Comparison of ENCODE assay signal across 18 cellular contexts in the genomic region with DNA sequence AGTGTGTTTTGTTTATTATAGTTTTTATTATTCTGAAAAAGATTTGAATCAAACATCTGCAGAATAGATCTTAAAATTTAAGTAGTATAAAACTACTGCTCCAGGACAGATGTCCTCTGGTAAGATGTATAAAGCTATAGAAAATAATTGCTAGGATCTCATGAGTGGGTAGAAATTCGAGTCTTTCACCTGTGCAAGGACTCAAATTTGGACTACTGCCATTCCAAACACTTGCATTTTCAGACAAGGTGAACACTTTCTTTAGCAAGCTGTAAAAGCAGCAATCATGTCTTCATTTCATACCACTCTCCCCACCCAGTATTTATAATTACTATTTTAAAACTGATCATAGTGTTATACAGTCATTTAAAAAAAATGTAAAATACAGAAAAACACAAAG.
"Had no signal": no experiment of that assay in that cellular context is flagged by ENCODE, and none has a peak within 500 bp of the region (broad histone marks: within the 10 kb centered on the region; RNA-seq: fewer than 3 reads in every experiment).

No MANE protein-coding gene starts in this region.

- H3K4me3 ChIP-seq: heart right ventricle, psoas muscle, right lobe of liver, suprapubic skin, tibial artery, upper lobe of left lung, uterus had no signal

- H3K27ac ChIP-seq: heart right ventricle, psoas muscle, right lobe of liver, suprapubic skin, tibial artery, upper lobe of left lung, uterus had no signal

- ATAC-seq: esophagus mucosa; heart right ventricle; naive thymus-derived CD4-positive, alpha-beta T cell; psoas muscle; right lobe of liver; stimulated activated effector memory CD8-positive, alpha-beta T cell treated with anti-CD3 and anti-CD28 coated beads, Interleukin-12 subunit alpha, Interleukin-12 subunit beta, amount 100 ng/mL, for 72 hours; stimulated activated naive CD8-positive, alpha-beta T cell treated with anti-CD3 and anti-CD28 coated beads, Interleukin-15, Interleukin-2, amounts not matched to agents 100 U/mL and 50 U/mL, for 24 hours had no signal

- H3K9me3 Mint-ChIP-seq: naive thymus-derived CD4-positive, alpha-beta T cell; nephron progenitor cell; stimulated activated effector memory CD8-positive, alpha-beta T cell treated with anti-CD3 and anti-CD28 coated beads, Interleukin-12 subunit alpha, Interleukin-12 subunit beta, amount 100 ng/mL, for 72 hours had no signal

- H3K9me3 ChIP-seq: heart right ventricle, psoas muscle, right lobe of liver, suprapubic skin, tibial artery, upper lobe of left lung, uterus had no signal

- H3K4me1 Mint-ChIP-seq: nephron progenitor cell; stimulated activated effector memory CD8-positive, alpha-beta T cell treated with anti-CD3 and anti-CD28 coated beads, Interleukin-12 subunit alpha, Interleukin-12 subunit beta, amount 100 ng/mL, for 72 hours had no signal

- H3K36me3 ChIP-seq: uterus had no signal

- H3K27ac Mint-ChIP-seq: nephron progenitor cell; stimulated activated effector memory CD8-positive, alpha-beta T cell treated with anti-CD3 and anti-CD28 coated beads, Interleukin-12 subunit alpha, Interleukin-12 subunit beta, amount 100 ng/mL, for 72 hours had no signal

- H3K4me1 ChIP-seq: heart right ventricle, psoas muscle, suprapubic skin, tibial artery, upper lobe of left lung, uterus had no signal

- H3K27me3 Mint-ChIP-seq: naive thymus-derived CD4-positive, alpha-beta T cell had no signal

- DNase-seq: effector memory CD4-positive, alpha-beta T cell; heart right ventricle; kidney glomerular epithelial cell; mammary epithelial cell; naive thymus-derived CD4-positive, alpha-beta T cell; nephron progenitor cell; psoas muscle; retina; right lobe of liver; stimulated activated CD4-positive, alpha-beta T cell treated with anti-CD3 and anti-CD28 coated beads, Interleukin-4, amount 100 ng/mL, for 1 hour; stimulated activated CD8-positive, alpha-beta memory T cell treated with anti-CD3 and anti-CD28 coated beads, Interleukin-4, amount 100 ng/mL, for 48 hours; stimulated activated naive CD8-positive, alpha-beta T cell treated with anti-CD3 and anti-CD28 coated beads, Interleukin-15, Interleukin-2, amounts not matched to agents 100 U/mL and 50 U/mL, for 24 hours; tibial artery; upper lobe of left lung; uterus had no signal

- H3K4me3 Mint-ChIP-seq: naive thymus-derived CD4-positive, alpha-beta T cell; nephron progenitor cell; stimulated activated effector memory CD8-positive, alpha-beta T cell treated with anti-CD3 and anti-CD28 coated beads, Interleukin-12 subunit alpha, Interleukin-12 subunit beta, amount 100 ng/mL, for 72 hours had no signal

- H3K27me3 ChIP-seq: heart right ventricle, right lobe of liver, suprapubic skin, tibial artery, upper lobe of left lung, uterus had no signal
